Comparison of ENCODE assay signal across 23 cellular contexts in genomic region chr17:33929181-33929724, GRCh38.
A peak's percentile ranks its signal among the peaks of the same experiment; 100 is the strongest.
DNase-seq lines count a peak whose midpoint lies in the region; ATAC-seq, FAIRE-seq and TF ChIP-seq lines count a peak whose summit lies in the region.
"Had no signal": no experiment of that assay in that cellular context is flagged by ENCODE, and none has a peak within 500 bp of the region (broad histone marks: within the 10 kb centered on the region; RNA-seq: fewer than 3 reads in every experiment).

No MANE protein-coding gene starts in this region.

- DNase-seq in NCI-H1417 (lab: John Stamatoyannopoulos, UW) (peak in 2 of 3 experiments; percentile 9 to 38), NCI-H1417 treated with DMSO at 0.1 percent for 48 hours (lab: John Stamatoyannopoulos, UW) (no peak), bronchial epithelial cell (ENCODE audit: low read depth) (no peak), iPS-NIHi7 (ENCODE audit: extremely low spot score) (peak; percentile 74), retina (peak; percentile 46), HPDE6-E6E7 (ENCODE audit: extremely low spot score) (no peak), NCI-H82 treated with DMSO at 0.1 percent for 48 hours (lab: John Stamatoyannopoulos, UW; ENCODE audit: unreplicated experiment) (no peak)
- DNase-seq: activated CD4-positive, CD25-positive, alpha-beta regulatory T cell treated with anti-CD3 and anti-CD28 coated beads, Interleukin-2, amount 50 U/mL, for 72 hours; activated CD8-positive, alpha-beta T cell treated with anti-CD3 and anti-CD28 coated beads for 36 hours; activated effector memory CD4-positive, alpha-beta T cell treated with Interleukin-2 at 50 U/mL for 16 hours; GOT3; left ventricle myocardium superior; NCI-H1048; NCI-H2029; NCI-H226; NK-92 treated with Interleukin-12 subunit alpha and Interleukin-12 subunit beta, amount 100 ng/mL, for 24 hours; sigmoid colon; SJCRH30; stimulated activated CD4-positive, alpha-beta T cell treated with anti-CD3 and anti-CD28 coated beads, Interleukin-15, amount 100 ng/mL, for 24 hours; transverse colon had no signal

- no peaks in the 10 kb centered on the region for H3K27me3 ChIP-seq in bronchial epithelial cell (ENCODE audit: control insufficient read depth, insufficient read depth, low read length)
- H3K27me3 ChIP-seq: transverse colon had no signal

- no peak for TF ChIP-seq CTCF in bronchial epithelial cell (IDR thresholded peaks at IDR 0.05; ENCODE audit: insufficient read depth, low read length, severe bottlenecking)

- no peak for ATAC-seq in HG03175 (IDR thresholded peaks at IDR 0.05; ENCODE audit: unreplicated experiment)
- ATAC-seq: activated CD8-positive, alpha-beta T cell treated with anti-CD3 and anti-CD28 coated beads for 36 hours; HepG2; left ventricle myocardium superior; Panc1 had no signal

- peak; percentile 32 for FAIRE-seq in bronchial epithelial cell (lab: Jason Lieb, UNC)
- FAIRE-seq: HepG2 had no signal

- no peaks in the 10 kb centered on the region for H3K36me3 ChIP-seq in bronchial epithelial cell (ENCODE audit: control insufficient read depth, insufficient read depth, low read length)
- H3K36me3 ChIP-seq: sigmoid colon, SJCRH30, transverse colon had no signal

- no peak overlapping the region for H3K4me3 ChIP-seq in bronchial epithelial cell (ENCODE audit: low read depth, low read length)
- H3K4me3 ChIP-seq: sigmoid colon, SJCRH30, transverse colon had no signal

Comparison
In these comparisons a context has a peak if more than half of its experiments do, and no peak if none do; other contexts are left out.
1. DNase-seq: peak in NCI-H1417 (2 of 3), iPS-NIHi7 (single experiment) and retina (single experiment); none in NCI-H1417 treated with DMSO at 0.1 percent for 48 hours (single experiment), bronchial epithelial cell (single experiment), HPDE6-E6E7 (single experiment) and NCI-H82 treated with DMSO at 0.1 percent for 48 hours (single experiment).